Comparison of ENCODE assay signal across 10 cellular contexts in the genomic region with DNA sequence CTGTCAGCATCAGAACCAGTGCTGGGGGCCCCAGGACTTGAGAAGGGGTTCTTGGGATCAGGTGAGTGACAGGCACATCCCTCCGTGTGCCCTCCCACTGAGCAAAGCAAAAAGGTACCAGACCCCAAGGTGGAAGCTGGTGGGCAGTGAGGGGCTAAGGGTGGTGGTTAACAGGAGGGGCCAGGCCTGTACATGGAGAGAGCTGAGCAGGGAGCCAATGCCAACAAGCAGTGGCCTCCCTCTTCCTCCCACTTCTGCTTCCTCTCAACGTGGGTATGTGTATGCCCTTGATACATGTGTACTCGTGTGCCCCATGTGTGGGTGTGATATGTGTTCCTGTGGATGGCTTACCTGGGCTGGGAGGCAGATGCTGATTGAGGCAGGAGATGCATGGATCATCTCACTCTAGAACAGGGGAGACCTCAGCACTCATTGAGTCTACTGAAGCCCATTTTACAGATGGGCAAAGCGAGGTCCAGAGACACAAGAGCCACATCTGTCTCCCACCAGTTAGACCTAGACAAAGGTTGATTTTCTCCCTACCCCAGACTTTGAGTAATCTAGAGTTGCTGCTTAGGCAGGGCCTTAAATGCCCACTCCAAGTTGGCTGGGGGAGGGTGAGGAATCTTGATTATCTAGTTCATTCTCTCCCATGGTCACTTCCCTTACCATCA. TPM values are rescaled to one million over a fixed set of nuclear protein-coding genes. Genes with fewer than 3 reads are reported as not detected.
A peak's percentile ranks its signal among the peaks of the same experiment; 100 is the strongest.
DNase-seq lines count a peak whose midpoint lies in the region; ATAC-seq, FAIRE-seq and TF ChIP-seq lines count a peak whose summit lies in the region.
"Had no signal": no experiment of that assay in that cellular context is flagged by ENCODE, and none has a peak within 500 bp of the region (broad histone marks: within the 10 kb centered on the region; RNA-seq: fewer than 3 reads in every experiment).

No MANE protein-coding gene starts in this region.

- no peak overlapping the region for H3K9ac ChIP-seq in skeletal muscle tissue (ENCODE audit: low read depth in 1 of 3, low read length in 3 of 3)

- H3K9me3 ChIP-seq in iPS-18c (ENCODE audit: control insufficient read depth, insufficient read depth, low read length): no peaks in the 10 kb centered on the region
- no peaks in the 10 kb centered on the region for H3K9me3 ChIP-seq in skeletal muscle tissue (ENCODE audit: control insufficient read depth in 3 of 3, low read length in 3 of 3)
- H3K9me3 ChIP-seq: body of pancreas had no signal

- no peak for DNase-seq in HEK293T (ENCODE audit: extremely low spot score)
- no peak for DNase-seq in activated CD8-positive, alpha-beta T cell treated with anti-CD3 and anti-CD28 coated beads for 36 hours
- no peak for DNase-seq in foreskin melanocyte
- DNase-seq in effector CD4-positive, alpha-beta T cell: no peak
- no peak for DNase-seq in cerebellar cortex (ENCODE audit: low spot score)
- no peak for DNase-seq in GM12891 (ENCODE audit: insufficient read length, low spot score)
- DNase-seq: kidney had no signal

- TF ChIP-seq POLR2A in GM12891 (IDR thresholded peaks at IDR 0.05; ENCODE audit: low read depth, low read length): no peak

- H3K9me3 Mint-ChIP-seq in activated CD8-positive, alpha-beta T cell treated with anti-CD3 and anti-CD28 coated beads for 36 hours: no peaks in the 10 kb centered on the region

- H3K27ac ChIP-seq in skeletal muscle tissue (ENCODE audit: low read depth, low read length): no peak overlapping the region
- H3K27ac ChIP-seq: body of pancreas had no signal

- H3K4me3 Mint-ChIP-seq in activated CD8-positive, alpha-beta T cell treated with anti-CD3 and anti-CD28 coated beads for 36 hours: peak overlapping the region; percentile 86

- intact Hi-C loops in activated CD8-positive, alpha-beta T cell treated with anti-CD3 and anti-CD28 coated beads for 36 hours (cut with micrococcal nuclease): loop anchor here (5.0 kb wide), 1 partner anchor 34 kb away; no protein-coding TSS in a partner anchor

- peak overlapping the region; percentile 50 for H3K27ac Mint-ChIP-seq in activated CD8-positive, alpha-beta T cell treated with anti-CD3 and anti-CD28 coated beads for 36 hours

- TF ChIP-seq CTCF in activated CD8-positive, alpha-beta T cell treated with anti-CD3 and anti-CD28 coated beads for 36 hours (IDR thresholded peaks at IDR 0.05): no peak

- FAIRE-seq in GM12891 (lab: Jason Lieb, UNC): no peak
- FAIRE-seq: kidney had no signal

- H3K36me3 ChIP-seq in skeletal muscle tissue (ENCODE audit: control insufficient read depth in 3 of 3, insufficient read depth in 3 of 3, low read length in 3 of 3): no peaks in the 10 kb centered on the region

- H3K4me1 Mint-ChIP-seq in activated CD8-positive, alpha-beta T cell treated with anti-CD3 and anti-CD28 coated beads for 36 hours (ENCODE audit: low read depth): peaks cover 40% of the 10 kb centered on the region

- CTCF ChIA-PET in HEK293T (lab: Yijun Ruan, JAX): no interaction called here
- CTCF ChIA-PET in activated CD8-positive, alpha-beta T cell treated with anti-CD3 and anti-CD28 coated beads for 36 hours (lab: Charles Lee): interaction anchor here (4.5 to 4.8 kb wide), 2 partner anchors 34 to 44 kb away, joined by 90 to 111 read pairs; no protein-coding TSS in a partner anchor

- no peaks in the 10 kb centered on the region for H3K36me3 Mint-ChIP-seq in activated CD8-positive, alpha-beta T cell treated with anti-CD3 and anti-CD28 coated beads for 36 hours (ENCODE audit: low read depth)

- H3K27me3 ChIP-seq in skeletal muscle tissue (ENCODE audit: control insufficient read depth in 3 of 3, insufficient read depth in 3 of 3, low read length in 3 of 3): peaks cover 45 to 54% (median 51%) of the 10 kb centered on the region in 3 donors

- H3K4me3 ChIP-seq in iPS-18c (ENCODE audit: insufficient read depth, low read depth, low read length): peak overlapping the region; percentile 74
- H3K4me3 ChIP-seq in skeletal muscle tissue (ENCODE audit: low read length in 3 of 3): peak overlapping the region in 2 of 3 donors; percentile 22 to 49

- H3K27me3 Mint-ChIP-seq in activated CD8-positive, alpha-beta T cell treated with anti-CD3 and anti-CD28 coated beads for 36 hours: peaks cover 13% of the 10 kb centered on the region

- no peak for ATAC-seq in activated CD8-positive, alpha-beta T cell treated with anti-CD3 and anti-CD28 coated beads for 36 hours

- peaks cover 12 to 20% (median 12%) of the 10 kb centered on the region in 3 donors for H3K4me1 ChIP-seq in skeletal muscle tissue (ENCODE audit: control insufficient read depth in 3 of 3, insufficient read depth in 3 of 3, low read length in 3 of 3)

- POLR2A ChIA-PET in HEK293T (lab: Yijun Ruan, JAX): no interaction called here
- POLR2A ChIA-PET in activated CD8-positive, alpha-beta T cell treated with anti-CD3 and anti-CD28 coated beads for 36 hours (lab: Charles Lee): interaction anchor here (0.6 kb wide), 1 partner anchor 31 kb away, joined by 3 read pairs; no protein-coding TSS in a partner anchor

TF ChIP-seq in HEK293T, 16 proteins besides CTCF, POLR2A, EP300 and RAD21:
- TF ChIP-seq SP1 (IDR thresholded peaks at IDR 0.05) (no peak), SUZ12 (IDR thresholded peaks at IDR 0.05) (no peak)
- TF ChIP-seq, protein P1, sequence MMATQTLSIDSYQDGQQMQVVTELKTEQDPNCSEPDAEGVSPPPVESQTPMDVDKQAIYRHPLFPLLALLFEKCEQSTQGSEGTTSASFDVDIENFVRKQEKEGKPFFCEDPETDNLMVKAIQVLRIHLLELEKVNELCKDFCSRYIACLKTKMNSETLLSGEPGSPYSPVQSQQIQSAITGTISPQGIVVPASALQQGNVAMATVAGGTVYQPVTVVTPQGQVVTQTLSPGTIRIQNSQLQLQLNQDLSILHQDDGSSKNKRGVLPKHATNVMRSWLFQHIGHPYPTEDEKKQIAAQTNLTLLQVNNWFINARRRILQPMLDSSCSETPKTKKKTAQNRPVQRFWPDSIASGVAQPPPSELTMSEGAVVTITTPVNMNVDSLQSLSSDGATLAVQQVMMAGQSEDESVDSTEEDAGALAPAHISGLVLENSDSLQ (IDR thresholded peaks at IDR 0.05): peak; percentile 43; the same call in 1 of the 2 replicates

TF ChIP-seq in GM12891, 5 proteins besides CTCF, POLR2A, EP300 and RAD21:
- TF ChIP-seq SPI1 (IDR thresholded peaks at IDR 0.05; ENCODE audit: low read depth, low read length) (no peak), POU2F2 (IDR thresholded peaks at IDR 0.05; ENCODE audit: low read depth, low read length) (no peak)

RNA-seq across cellular contexts. Expression of a gene that starts 0.9 kb away (rescaled TPM):
- total RNA-seq in activated CD8-positive, alpha-beta T cell treated with anti-CD3 and anti-CD28 coated beads for 36 hours: 1 to 10 TPM; 8.5 to 9.0 TPM
- total RNA-seq in skeletal muscle tissue: 1.6 TPM
- polyA plus RNA-seq in GM12891 (2012; ENCODE audit: low read depth, missing spikeins): not detected
